In the genomic region with DNA sequence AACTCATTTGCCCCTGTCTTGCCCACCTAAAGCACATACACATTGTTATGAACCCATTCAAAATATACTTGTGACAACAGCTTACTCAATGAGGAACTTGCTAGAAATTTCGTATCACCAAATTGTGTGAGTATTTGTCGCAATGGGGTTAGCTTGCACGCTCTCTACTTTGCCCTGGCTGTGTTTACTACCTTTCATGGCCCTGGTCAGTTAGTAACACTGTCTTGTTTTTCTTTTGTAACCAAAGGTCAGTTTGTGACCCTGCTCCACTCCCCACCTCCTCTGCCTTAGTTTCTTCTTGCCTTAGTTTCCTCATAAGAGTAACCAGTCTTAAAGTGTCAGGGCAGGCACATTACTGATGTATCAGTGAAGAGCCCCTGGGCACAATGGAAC, we compare ENCODE assay signal across 1 cellular context.
TF ChIP-seq lines count a peak whose summit lies in the region.

No MANE protein-coding gene starts in this region.

TF ChIP-seq in liver, 16 proteins besides CTCF, POLR2A, EP300 and RAD21 (continued from another document):
- TF ChIP-seq HNF4A (conservative IDR thresholded peaks at IDR 0.05) (peak; percentile 88 to 95), GABPA (IDR thresholded peaks at IDR 0.05 in 1 of 2, conservative IDR thresholded peaks at IDR 0.05 in 1 of 2) (peak in 1 of 2 donors; percentile 39), FOXA2 (IDR thresholded peaks at IDR 0.05) (peak; percentile 78), FOXA1 (IDR thresholded peaks at IDR 0.05) (peak; percentile 86)
TF ChIP-seq in liver: peak in this region for 14.
